ENCODE assay signal across 10 cellular contexts in the genomic region with DNA sequence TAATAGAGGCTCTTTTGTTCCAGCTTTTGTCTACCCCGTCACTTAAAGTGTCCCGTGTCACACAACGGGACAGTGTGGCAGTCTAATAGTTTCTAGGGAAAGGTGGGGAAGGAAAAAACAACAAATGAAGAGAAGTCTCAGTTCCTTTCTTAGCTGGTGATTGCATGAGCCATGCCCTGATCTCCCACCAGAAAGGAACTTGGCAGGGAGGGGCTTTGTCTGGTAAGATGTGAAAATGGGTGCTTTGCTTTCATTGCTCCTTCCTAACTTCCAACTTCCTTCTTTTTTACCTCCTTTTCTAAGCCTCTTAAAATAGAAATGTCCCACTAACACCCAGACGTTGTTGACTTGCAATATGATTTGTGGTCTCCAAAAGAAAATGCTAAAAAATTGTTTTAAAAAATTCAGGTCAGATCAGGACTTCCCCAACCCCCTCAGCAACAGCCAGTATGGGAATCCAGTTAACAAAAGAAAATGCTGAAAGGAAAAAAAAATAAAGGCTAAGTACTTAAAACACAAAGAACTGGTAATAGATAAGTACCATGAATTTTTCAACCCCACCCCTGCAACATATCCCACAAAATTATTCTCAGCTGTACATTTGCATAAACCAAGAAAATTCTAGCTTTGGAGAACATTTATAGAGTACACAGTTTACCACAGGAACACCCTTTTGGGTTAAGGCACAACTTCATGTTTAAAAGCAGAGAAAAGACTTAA.
DNase-seq lines count a peak whose midpoint lies in the region; ATAC-seq and TF ChIP-seq lines count a peak whose summit lies in the region.
"Had no signal": no experiment of that assay in that cellular context is flagged by ENCODE, and none has a peak within 500 bp of the region (broad histone marks: within the 10 kb centered on the region; RNA-seq: fewer than 3 reads in every experiment).

No MANE protein-coding gene starts in this region.

- ATAC-seq in left ventricle myocardium superior (no peak), activated B cell treated with CpG ODN at 0.5 μM for 24 hours (ENCODE audit: low read depth) (no peak), lower lobe of right lung (peak in 1 of 2 donors; percentile 43), GM21367 (IDR thresholded peaks at IDR 0.05; ENCODE audit: unreplicated experiment) (no peak)

- H3K9me3 ChIP-seq in right atrium auricular region: no peaks in the 10 kb centered on the region
- H3K9me3 ChIP-seq in lower lobe of right lung: no peaks in the 10 kb centered on the region
- H3K9me3 ChIP-seq in uterus: no peaks in the 10 kb centered on the region
- H3K9me3 ChIP-seq: BE2C had no signal

- H3K4me1 Mint-ChIP-seq in activated B cell treated with CpG ODN at 0.5 μM for 24 hours: peaks cover 34% of the 10 kb centered on the region

- H3K36me3 Mint-ChIP-seq in activated B cell treated with CpG ODN at 0.5 μM for 24 hours (ENCODE audit: low read depth): no peaks in the 10 kb centered on the region

- peak overlapping the region; percentile 77 for H3K27ac Mint-ChIP-seq in activated B cell treated with CpG ODN at 0.5 μM for 24 hours

- CTCF ChIA-PET in activated B cell treated with CpG ODN at 0.5 μM for 24 hours (lab: Charles Lee): no interaction called here

- DNase-seq in right atrium auricular region (ENCODE audit: low spot score) (no peak), left ventricle myocardium superior (no peak), activated B cell treated with CpG ODN at 0.5 μM for 24 hours (no peak), lower lobe of right lung (no peak), uterus (no peak), NCI-H526 (lab: John Stamatoyannopoulos, UW) (no peak), NCI-H748 (lab: John Stamatoyannopoulos, UW; ENCODE audit: unreplicated experiment) (no peak)
- DNase-seq: BE2C; stimulated activated naive CD4-positive, alpha-beta T cell treated with Interleukin-2 at 50 U/mL for 16 hours had no signal

- H3K4me3 Mint-ChIP-seq in activated B cell treated with CpG ODN at 0.5 μM for 24 hours: peak overlapping the region; percentile 3

- H3K4me1 ChIP-seq in right atrium auricular region (peaks cover 0 to 18% of the 10 kb centered on the region in 2 donors), lower lobe of right lung (peaks cover 12% of the 10 kb centered on the region), uterus (peaks cover 0 to 5% of the 10 kb centered on the region in 2 donors)
- H3K4me1 ChIP-seq: BE2C had no signal

- H3K36me3 ChIP-seq in right atrium auricular region (peaks cover 5% of the 10 kb centered on the region), lower lobe of right lung (no peaks in the 10 kb centered on the region), uterus (no peaks in the 10 kb centered on the region)
- H3K36me3 ChIP-seq: BE2C had no signal

- TF ChIP-seq CTCF in right atrium auricular region (IDR thresholded peaks at IDR 0.05): no peak
- TF ChIP-seq CTCF in activated B cell treated with CpG ODN at 0.5 μM for 24 hours (IDR thresholded peaks at IDR 0.05): no peak
- no peak for TF ChIP-seq CTCF in lower lobe of right lung (IDR thresholded peaks at IDR 0.05)
- no peak for TF ChIP-seq CTCF in uterus (IDR thresholded peaks at IDR 0.05)

- no peaks in the 10 kb centered on the region for H3K27me3 ChIP-seq in right atrium auricular region
- no peaks in the 10 kb centered on the region for H3K27me3 ChIP-seq in lower lobe of right lung (ENCODE audit: low read depth)
- no peaks in the 10 kb centered on the region for H3K27me3 ChIP-seq in uterus

- H3K4me3 ChIP-seq in right atrium auricular region (no peak overlapping the region), lower lobe of right lung (no peak overlapping the region), uterus (no peak overlapping the region)

- H3K27ac ChIP-seq in right atrium auricular region (peak overlapping the region; percentile 4 to 23), lower lobe of right lung (peak overlapping the region; percentile 53), uterus (peak overlapping the region; percentile 82 to 86)

- POLR2A ChIA-PET in activated B cell treated with CpG ODN at 0.5 μM for 24 hours (lab: Charles Lee): interaction anchor here (1.1 to 1.4 kb wide), 3 partner anchors 24 to 106 kb away, joined by 3 to 9 read pairs (median 5); a partner anchor contains a TSS

- H3K27me3 Mint-ChIP-seq in activated B cell treated with CpG ODN at 0.5 μM for 24 hours: no peaks in the 10 kb centered on the region

- no peak for TF ChIP-seq POLR2A in uterus (IDR thresholded peaks at IDR 0.05)

- intact Hi-C loops in left ventricle myocardium superior (cut with micrococcal nuclease): no loop called here
- intact Hi-C loops in activated B cell treated with CpG ODN at 0.5 μM for 24 hours (cut with micrococcal nuclease): loop anchor here (1.0 to 5.0 kb wide), 4 partner anchors 7 to 104 kb away; a partner anchor contains a TSS
- intact Hi-C loops in lower lobe of right lung (cut with DNase I): no loop called here
- intact Hi-C loops in uterus (cut with DNase I; ENCODE audit: low total_unique reads): no loop called here

- H3K9me3 Mint-ChIP-seq in activated B cell treated with CpG ODN at 0.5 μM for 24 hours: peaks cover under 1% of the 10 kb centered on the region

Comparison
In these comparisons a context has a peak if more than half of its experiments do, and no peak if none do; other contexts are left out.
1. H3K27ac ChIP-seq: peak in every context shown above with its lines; median percentile 84 in uterus; 53 in lower lobe of right lung; 14 in right atrium auricular region.